Comparison of ENCODE assay signal across 8 cellular contexts in genomic region chr20:40689943-40690835, GRCh38. TPM values are rescaled to one million over a fixed set of nuclear protein-coding genes. Genes with fewer than 3 reads are reported as not detected.
A peak's percentile ranks its signal among the peaks of the same experiment; 100 is the strongest.
DNase-seq lines count a peak whose midpoint lies in the region; ATAC-seq and TF ChIP-seq lines count a peak whose summit lies in the region.

No MANE protein-coding gene starts in this region.

- H3K36me3 Mint-ChIP-seq in activated T-helper 17 cell treated with anti-CD3 and anti-CD28 coated beads, Interleukin-2, amount 50 U/mL, for 72 hours (ENCODE audit: low read depth), result no peaks in the 10 kb centered on the region
- H3K36me3 Mint-ChIP-seq in natural killer cell, result no peaks in the 10 kb centered on the region

- TF ChIP-seq CTCF in AG10803 (conservative IDR thresholded peaks at IDR 0.05; ENCODE audit: low read length) (peak; percentile 72), OCI-LY3 (IDR thresholded peaks at IDR 0.05; ENCODE audit: low read depth, low read length) (peak; percentile 91), fibroblast of pulmonary artery (IDR thresholded peaks at IDR 0.05; ENCODE audit: low read length, missing control alignments) (peak; percentile 76), natural killer cell (IDR thresholded peaks at IDR 0.05) (peak; percentile 59)

- H3K27ac Mint-ChIP-seq in activated T-helper 17 cell treated with anti-CD3 and anti-CD28 coated beads, Interleukin-2, amount 50 U/mL, for 72 hours, result no peak overlapping the region
- peak overlapping the region in 1 of 2 donors; percentile 47 for H3K27ac Mint-ChIP-seq in natural killer cell

- H4K20me1 ChIP-seq in OCI-LY3 (ENCODE audit: insufficient read depth, low read length), result no peaks in the 10 kb centered on the region

- peak overlapping the region; percentile 70 for H3K4me3 Mint-ChIP-seq in activated T-helper 17 cell treated with anti-CD3 and anti-CD28 coated beads, Interleukin-2, amount 50 U/mL, for 72 hours
- peak overlapping the region; percentile 85 for H3K4me3 Mint-ChIP-seq in natural killer cell

- peak; percentile 64 for ATAC-seq in GM18907 (IDR thresholded peaks at IDR 0.05; ENCODE audit: unreplicated experiment)
- peak; percentile 69 for ATAC-seq in activated T-helper 17 cell treated with anti-CD3 and anti-CD28 coated beads, Interleukin-2, amount 50 U/mL, for 72 hours (replicated peaks)
- peak; percentile 58 to 64 (median 60) for ATAC-seq in natural killer cell

- peak; percentile 87 for DNase-seq in AG10803 (ENCODE audit: low read depth)
- DNase-seq in HS-27A (ENCODE audit: low read depth), result peak; percentile 8
- DNase-seq in fibroblast of pulmonary artery (ENCODE audit: low read depth), result peak; percentile 91
- peak; percentile 56 for DNase-seq in natural killer cell

- peaks cover 48% of the 10 kb centered on the region for H3K27me3 Mint-ChIP-seq in activated T-helper 17 cell treated with anti-CD3 and anti-CD28 coated beads, Interleukin-2, amount 50 U/mL, for 72 hours
- H3K27me3 Mint-ChIP-seq in natural killer cell (ENCODE audit: low read depth in 2 of 2), result peaks cover 53 to 57% of the 10 kb centered on the region in 2 donors

- H3K9me3 Mint-ChIP-seq in activated T-helper 17 cell treated with anti-CD3 and anti-CD28 coated beads, Interleukin-2, amount 50 U/mL, for 72 hours, result no peaks in the 10 kb centered on the region
- no peaks in the 10 kb centered on the region for H3K9me3 Mint-ChIP-seq in natural killer cell

- H3K9me3 ChIP-seq in OCI-LY3 (ENCODE audit: insufficient read depth, low read length), result no peaks in the 10 kb centered on the region
- H3K9me3 ChIP-seq in subcutaneous abdominal adipose tissue (ENCODE audit: control insufficient read depth in 5 of 5, low read length in 5 of 5), result no peaks in the 10 kb centered on the region

- no peaks in the 10 kb centered on the region for H3K4me1 Mint-ChIP-seq in activated T-helper 17 cell treated with anti-CD3 and anti-CD28 coated beads, Interleukin-2, amount 50 U/mL, for 72 hours
- peaks cover 0 to 21% of the 10 kb centered on the region in 2 donors for H3K4me1 Mint-ChIP-seq in natural killer cell

- H3K4me1 ChIP-seq in OCI-LY3 (ENCODE audit: low read length) (no peaks in the 10 kb centered on the region), subcutaneous abdominal adipose tissue (ENCODE audit: control insufficient read depth in 5 of 5, insufficient read depth in 5 of 5, low read length in 5 of 5) (peaks cover 3 to 57% (median 48%) of the 10 kb centered on the region in 5 donors)

- H3K27ac ChIP-seq in OCI-LY3 (ENCODE audit: low read length) (peak overlapping the region; percentile 43), subcutaneous abdominal adipose tissue (ENCODE audit: low read depth, low read length) (peak overlapping the region; percentile 97)

- H3K4me3 ChIP-seq in AG10803 (ENCODE audit: low read length) (peak overlapping the region; percentile 64), OCI-LY3 (ENCODE audit: low read length) (peak overlapping the region; percentile 82), fibroblast of pulmonary artery (replicated peaks; ENCODE audit: low read depth, low read length) (peak overlapping the region; percentile 56), subcutaneous abdominal adipose tissue (ENCODE audit: low read depth in 1 of 5, low read length in 5 of 5) (peak overlapping the region in 4 of 5 donors; percentile 71 to 97 (median 92))

- H3K36me3 ChIP-seq in OCI-LY3 (replicated peaks; ENCODE audit: low read depth, low read length) (no peaks in the 10 kb centered on the region), subcutaneous abdominal adipose tissue (ENCODE audit: control insufficient read depth in 5 of 5, insufficient read depth in 5 of 5, low read length in 5 of 5) (peaks cover 0 to 4% (median 1%) of the 10 kb centered on the region in 5 donors)

- peak overlapping the region; percentile 81 for H2AFZ ChIP-seq in OCI-LY3 (ENCODE audit: low read depth, low read length)

- H3K27me3 ChIP-seq in OCI-LY3 (ENCODE audit: low read depth, low read length), result peaks cover 13% of the 10 kb centered on the region
- H3K27me3 ChIP-seq in subcutaneous abdominal adipose tissue (ENCODE audit: control insufficient read depth in 5 of 5, insufficient read depth in 4 of 5, low read length in 5 of 5), result peaks cover 0 to 19% (median 15%) of the 10 kb centered on the region in 5 donors

- peak overlapping the region; percentile 76 for H3K4me2 ChIP-seq in OCI-LY3 (ENCODE audit: low read length)

- H3K79me2 ChIP-seq in OCI-LY3 (ENCODE audit: low read length), result no peaks in the 10 kb centered on the region

- intact Hi-C loops in natural killer cell (cut with micrococcal nuclease), result no loop called here

- H3K9ac ChIP-seq in OCI-LY3 (ENCODE audit: low read length), result peak overlapping the region; percentile 66
- peak overlapping the region; percentile 48 to 83 (median 80) for H3K9ac ChIP-seq in subcutaneous abdominal adipose tissue (ENCODE audit: low read length in 5 of 5)

RNA-seq across cellular contexts. Expression of gene MAFB, which starts 1.2 kb away (rescaled TPM):
- total RNA-seq in activated T-helper 17 cell treated with anti-CD3 and anti-CD28 coated beads, Interleukin-2, amount 50 U/mL, for 72 hours, result not detected
- 10 to 100 TPM; 10.3 to 38.9 (median 19.7) TPM for total RNA-seq in natural killer cell

Comparison
In these comparisons a context has a peak if more than half of its experiments do, and no peak if none do; other contexts are left out.
1. Peak in every context shown above with its lines: DNase-seq, ATAC-seq, H3K4me3 ChIP-seq and H3K27ac ChIP-seq.
2. DNase-seq: peak in every context shown above with its lines; median percentile 91 in fibroblast of pulmonary artery; 87 in AG10803; 56 in natural killer cell; 8 in HS-27A.
3. RNA of gene MAFB, which starts 1.2 kb away (total RNA-seq): 10.3 to 38.9 TPM in natural killer cell; not detected in activated T-helper 17 cell treated with anti-CD3 and anti-CD28 coated beads, Interleukin-2, amount 50 U/mL, for 72 hours; every median in the first group is over 10 times any median in the second.